ENCODE assay signal across 26 cellular contexts in genomic region chr22:35404176-35404575, GRCh38. TPM values are rescaled to one million over a fixed set of nuclear protein-coding genes. Genes with fewer than 3 reads are reported as not detected.
A peak's percentile ranks its signal among the peaks of the same experiment; 100 is the strongest.
DNase-seq lines count a peak whose midpoint lies in the region; ATAC-seq, FAIRE-seq and TF ChIP-seq lines count a peak whose summit lies in the region.
"Had no signal": no experiment of that assay in that cellular context is flagged by ENCODE, and none has a peak within 500 bp of the region (broad histone marks: within the 10 kb centered on the region; RNA-seq: fewer than 3 reads in every experiment).

No MANE protein-coding gene starts in this region.

- peak overlapping the region in 4 of 11 experiments; percentile 20 to 86 (median 54); a peak in 3 of 22 replicates for H3K4me2 ChIP-seq in BLaER1 treated with 17β-estradiol and CSF1 and Interleukin-3, amounts not matched to agents 10 nM and 100 nM
- no peak overlapping the region for H3K4me2 ChIP-seq in osteoblast (ENCODE audit: insufficient read depth, low read length)

- peaks cover 15 to 84% (median 81%) of the 10 kb centered on the region in 11 experiments; a peak in 21 of 22 replicates for H3K36me3 ChIP-seq in BLaER1 treated with 17β-estradiol and CSF1 and Interleukin-3, amounts not matched to agents 10 nM and 100 nM
- peaks cover 25% of the 10 kb centered on the region for H3K36me3 ChIP-seq in osteoblast (ENCODE audit: insufficient read depth, low read length)

- H3K27me3 Mint-ChIP-seq in dendritic cell treated with granulocyte-macrophage colony-stimulating factor and Interleukin-4, amounts not matched to agents 40 ng/mL and 50 ng/mL, for 4 days = no peaks in the 10 kb centered on the region
- H3K27me3 Mint-ChIP-seq in activated T-cell treated with anti-CD3 and anti-CD28 coated beads, Interleukin-2, amount 50 U/mL, for 4 hours (ENCODE audit: low read depth) = no peaks in the 10 kb centered on the region
- H3K27me3 Mint-ChIP-seq: CD4-positive, alpha-beta memory T cell had no signal

- TF ChIP-seq CTCF in osteoblast (IDR thresholded peaks at IDR 0.05; ENCODE audit: extremely low read depth, low read depth, low read length) = no peak

- no peaks in the 10 kb centered on the region for H3K9me3 Mint-ChIP-seq in dendritic cell treated with granulocyte-macrophage colony-stimulating factor and Interleukin-4, amounts not matched to agents 40 ng/mL and 50 ng/mL, for 4 days
- no peaks in the 10 kb centered on the region for H3K9me3 Mint-ChIP-seq in activated T-cell treated with anti-CD3 and anti-CD28 coated beads, Interleukin-2, amount 50 U/mL, for 4 hours
- H3K9me3 Mint-ChIP-seq: CD4-positive, alpha-beta memory T cell had no signal

- peaks cover 68% of the 10 kb centered on the region for H3K4me1 Mint-ChIP-seq in dendritic cell treated with granulocyte-macrophage colony-stimulating factor and Interleukin-4, amounts not matched to agents 40 ng/mL and 50 ng/mL, for 4 days (ENCODE audit: low read depth)
- H3K4me1 Mint-ChIP-seq in activated T-cell treated with anti-CD3 and anti-CD28 coated beads, Interleukin-2, amount 50 U/mL, for 4 hours (ENCODE audit: low read depth) = peaks cover 23% of the 10 kb centered on the region

- no peak overlapping the region for H3K4me3 ChIP-seq in BLaER1 treated with 17β-estradiol and CSF1 and Interleukin-3, amounts not matched to agents 10 nM and 100 nM
- H3K4me3 ChIP-seq in osteoblast (ENCODE audit: insufficient read depth, low read length) = no peak overlapping the region
- H3K4me3 ChIP-seq: K562, SJCRH30 had no signal

- no peak for ATAC-seq in activated T-cell treated with anti-CD3 and anti-CD28 coated beads, Interleukin-2, amount 50 U/mL, for 4 hours
- ATAC-seq: HCT116, HepG2, K562, Panc1 had no signal

- H3K27me3 ChIP-seq in BLaER1 treated with 17β-estradiol and CSF1 and Interleukin-3, amounts not matched to agents 10 nM and 100 nM = no peaks in the 10 kb centered on the region
- no peaks in the 10 kb centered on the region for H3K27me3 ChIP-seq in osteoblast (ENCODE audit: insufficient read depth, low read length)
- H3K27me3 ChIP-seq: BE2C, SJCRH30 had no signal

- TF ChIP-seq POLR2A in GM12892 (IDR thresholded peaks at IDR 0.05; ENCODE audit: low read depth, low read length) = 0 out of 2 replicates have a peak, but pooled peaks have one; percentile 7

- intact Hi-C loops in dendritic cell treated with granulocyte-macrophage colony-stimulating factor and Interleukin-4, amounts not matched to agents 40 ng/mL and 50 ng/mL, for 4 days (cut with micrococcal nuclease) = no loop called here

- peak overlapping the region in 8 of 11 experiments; percentile 0 to 98 (median 22); a peak in 10 of 22 replicates for H3K9ac ChIP-seq in BLaER1 treated with 17β-estradiol and CSF1 and Interleukin-3, amounts not matched to agents 10 nM and 100 nM

- peaks cover 34 to 86% (median 77%) of the 10 kb centered on the region in 10 experiments for H3K4me1 ChIP-seq in BLaER1 treated with 17β-estradiol and CSF1 and Interleukin-3, amounts not matched to agents 10 nM and 100 nM
- H3K4me1 ChIP-seq in osteoblast (ENCODE audit: insufficient read depth, low read length) = peaks cover 12% of the 10 kb centered on the region
- H3K4me1 ChIP-seq: BE2C had no signal

- peaks cover 86% of the 10 kb centered on the region for H3K36me3 Mint-ChIP-seq in dendritic cell treated with granulocyte-macrophage colony-stimulating factor and Interleukin-4, amounts not matched to agents 40 ng/mL and 50 ng/mL, for 4 days (ENCODE audit: low read depth)
- H3K36me3 Mint-ChIP-seq in activated T-cell treated with anti-CD3 and anti-CD28 coated beads, Interleukin-2, amount 50 U/mL, for 4 hours (ENCODE audit: insufficient read depth) = peaks cover 53% of the 10 kb centered on the region

- no peaks in the 10 kb centered on the region for H3K9me3 ChIP-seq in BLaER1 treated with 17β-estradiol and CSF1 and Interleukin-3, amounts not matched to agents 10 nM and 100 nM (replicated peaks in 1 of 11)
- no peaks in the 10 kb centered on the region for H3K9me3 ChIP-seq in osteoblast (ENCODE audit: low read depth, low read length)
- H3K9me3 ChIP-seq: BE2C, Caco-2, SJCRH30 had no signal

- no peak overlapping the region for H3K4me3 Mint-ChIP-seq in dendritic cell treated with granulocyte-macrophage colony-stimulating factor and Interleukin-4, amounts not matched to agents 40 ng/mL and 50 ng/mL, for 4 days
- H3K4me3 Mint-ChIP-seq in activated T-cell treated with anti-CD3 and anti-CD28 coated beads, Interleukin-2, amount 50 U/mL, for 4 hours = no peak overlapping the region
- H3K4me3 Mint-ChIP-seq: CD4-positive, alpha-beta memory T cell had no signal

- H4K20me1 ChIP-seq in BLaER1 treated with 17β-estradiol and CSF1 and Interleukin-3, amounts not matched to agents 10 nM and 100 nM = no peaks in the 10 kb centered on the region
- no peaks in the 10 kb centered on the region for H4K20me1 ChIP-seq in osteoblast (ENCODE audit: insufficient read depth, low read length)

- H3K27ac ChIP-seq in BLaER1 treated with 17β-estradiol and CSF1 and Interleukin-3, amounts not matched to agents 10 nM and 100 nM = peak overlapping the region in 5 of 11 experiments; percentile 30 to 50 (median 39); a peak in 8 of 22 replicates
- no peak overlapping the region for H3K27ac ChIP-seq in osteoblast (ENCODE audit: low read depth, low read length)
- H3K27ac ChIP-seq: HL-60, SJCRH30 had no signal

- FAIRE-seq in GM12892 (lab: Jason Lieb, UNC) = no peak
- FAIRE-seq: GM12891, HepG2, K562 had no signal

- no peak overlapping the region for H2AFZ ChIP-seq in osteoblast (ENCODE audit: low read length)

- peaks cover 5% of the 10 kb centered on the region for H3K79me2 ChIP-seq in osteoblast (ENCODE audit: insufficient read depth, low read length)

- H3K27ac Mint-ChIP-seq in dendritic cell treated with granulocyte-macrophage colony-stimulating factor and Interleukin-4, amounts not matched to agents 40 ng/mL and 50 ng/mL, for 4 days = peak overlapping the region; percentile 48

- DNase-seq in GM12892 (ENCODE audit: insufficient read length) = no peak
- DNase-seq in osteoblast (ENCODE audit: insufficient read length, low spot score, missing footprints) = peak; percentile 58
- DNase-seq in activated CD4-positive, alpha-beta T cell treated with anti-CD3 and anti-CD28 coated beads for 48 hours = no peak
- DNase-seq in activated T-cell treated with anti-CD3 and anti-CD28 coated beads, Interleukin-2, amount 50 U/mL, for 4 hours = no peak
- DNase-seq in T1000 (lab: John Stamatoyannopoulos, UW) = no peak
- DNase-seq: BE2C; Caco-2; CD4-positive, alpha-beta memory T cell; DMS 273 treated with DMSO at 0.1 percent for 48 hours; DMS79 treated with DMSO at 0.1 percent for 48 hours; MM.1S; NCI-H1048; NCI-H1436; NCI-H1930; NCI-H226; NCI-H510A treated with DMSO at 0.1 percent for 48 hours; NCI-H748 treated with DMSO at 0.1 percent for 48 hours; SJCRH30 had no signal

RNA-seq across cellular contexts. Expression of gene MCM5, which starts 4.2 kb away (rescaled TPM):
- 105 TPM for polyA plus RNA-seq in GM12892 (2012; ENCODE audit: missing spikeins)
- 12.7 and 13.6 TPM in 2 replicates for total RNA-seq in osteoblast
- total RNA-seq in activated T-cell treated with anti-CD3 and anti-CD28 coated beads, Interleukin-2, amount 50 U/mL, for 4 hours = 100 to 1,000 TPM; 342 to 399 (median 361) TPM

RNA-seq across cellular contexts. Expression of gene HMOX1, which starts 23.3 kb away (rescaled TPM):
- polyA plus RNA-seq in GM12892 (2012; ENCODE audit: missing spikeins) = 9.7 TPM
- total RNA-seq in osteoblast = 411 and 475 TPM in 2 replicates
- total RNA-seq in activated T-cell treated with anti-CD3 and anti-CD28 coated beads, Interleukin-2, amount 50 U/mL, for 4 hours = 1 to 10 TPM; 1.2 to 3.0 (median 1.4) TPM
- total RNA-seq: K562 had no signal
- polyA plus RNA-seq: K562 had no signal

Comparison
In these comparisons a context has a peak if more than half of its experiments do, and no peak if none do; other contexts are left out.
1. RNA of gene MCM5, which starts 4.2 kb away (total RNA-seq): 342 to 399 TPM in activated T-cell treated with anti-CD3 and anti-CD28 coated beads, Interleukin-2, amount 50 U/mL, for 4 hours; 12.7 to 13.6 TPM in osteoblast; every median in the first group is over 10 times any median in the second.
2. RNA of gene HMOX1, which starts 23.3 kb away (total RNA-seq): 411 to 475 TPM in osteoblast; 1.2 to 3.0 TPM in activated T-cell treated with anti-CD3 and anti-CD28 coated beads, Interleukin-2, amount 50 U/mL, for 4 hours; every median in the first group is over 100 times any median in the second.